8 cellular contexts compared by ENCODE assay signal in genomic region chr3:179179979-179180758, GRCh38. TPM values are rescaled to one million over a fixed set of nuclear protein-coding genes. Genes with fewer than 3 reads are reported as not detected.
DNase-seq lines count a peak whose midpoint lies in the region; ATAC-seq and TF ChIP-seq lines count a peak whose summit lies in the region.

No MANE protein-coding gene starts in this region.

- H3K9me3 ChIP-seq in testis, result no peaks in the 10 kb centered on the region

- WGBS in testis, 2 donors, result 38 to 42% methylated on average over 1 of the region's 1 CpG

- peaks cover 37% of the 10 kb centered on the region for H3K4me1 ChIP-seq in testis

- TF ChIP-seq CTCF in fibroblast of the aortic adventitia (IDR thresholded peaks at IDR 0.05; ENCODE audit: insufficient read depth, low read length) (no peak), testis (IDR thresholded peaks at IDR 0.05) (no peak)

- no peak for DNase-seq in activated CD4-positive, CD25-positive, alpha-beta regulatory T cell treated with anti-CD3 and anti-CD28 coated beads, Interleukin-2, amount 50 U/mL, for 72 hours
- DNase-seq in NCI-H748 treated with DMSO at 0.1 percent for 48 hours (lab: John Stamatoyannopoulos, UW) (peak; percentile 78), fibroblast of the aortic adventitia (ENCODE audit: low read depth) (peak; percentile 25), testis (no peak), head of caudate nucleus (no peak)
- DNase-seq in activated effector memory CD4-positive, alpha-beta T cell treated with Interleukin-2 at 50 U/mL for 16 hours, result no peak

- H3K27ac ChIP-seq in testis, result peak overlapping the region; percentile 61 to 84

- no peaks in the 10 kb centered on the region for H3K27me3 ChIP-seq in testis

- peak; percentile 28 to 61 for ATAC-seq in activated CD4-positive, CD25-positive, alpha-beta regulatory T cell treated with anti-CD3 and anti-CD28 coated beads, Interleukin-2, amount 50 U/mL, for 24 hours
- ATAC-seq in HG02981 (IDR thresholded peaks at IDR 0.05; ENCODE audit: unreplicated experiment), result no peak

- H3K36me3 ChIP-seq in testis (ENCODE audit: low read depth, missing control alignments), result no peaks in the 10 kb centered on the region

- intact Hi-C loops in testis (cut with DNase I; ENCODE audit: low total_unique reads), result no loop called here
- intact Hi-C loops in head of caudate nucleus (cut with DNase I), result no loop called here

- no peak for TF ChIP-seq POLR2A in testis (IDR thresholded peaks at IDR 0.05)

- H3K4me3 ChIP-seq in fibroblast of the aortic adventitia (ENCODE audit: low read depth, low read length) (no peak overlapping the region), testis (no peak overlapping the region)

RNA-seq across cellular contexts. Expression of gene PIK3CA, which starts 32.0 kb away (rescaled TPM):
- 26.6 and 31.8 TPM in 2 replicates for total RNA-seq in fibroblast of the aortic adventitia (ENCODE audit: low replicate concordance)
- total RNA-seq in testis, result 10 to 100 TPM; 20.8 to 27.1 TPM
- polyA plus RNA-seq in testis (ENCODE audit: insufficient read depth, low read depth, low replicate concordance), result 11.2 TPM

Comparison
In these comparisons a context has a peak if more than half of its experiments do, and no peak if none do; other contexts are left out.
1. DNase-seq: peak in NCI-H748 treated with DMSO at 0.1 percent for 48 hours (single experiment) and fibroblast of the aortic adventitia (single experiment); none in activated CD4-positive, CD25-positive, alpha-beta regulatory T cell treated with anti-CD3 and anti-CD28 coated beads, Interleukin-2, amount 50 U/mL, for 72 hours (single experiment), testis (single experiment), activated effector memory CD4-positive, alpha-beta T cell treated with Interleukin-2 at 50 U/mL for 16 hours (single experiment) and head of caudate nucleus (0 of 42).